Comparison of ENCODE assay signal across 1 cellular context in genomic region chrX:118724352-118724751, GRCh38.
TF ChIP-seq lines count a peak whose summit lies in the region.

No MANE protein-coding gene starts in this region.

TF ChIP-seq in IMR-90, 13 proteins besides CTCF, POLR2A, EP300 and RAD21:
- TF ChIP-seq BHLHE40 (IDR thresholded peaks at IDR 0.05; ENCODE audit: low read depth, low read length) = no peak
- no peak for TF ChIP-seq USF2 (IDR thresholded peaks at IDR 0.05; ENCODE audit: low read depth, low read length)
- TF ChIP-seq CEBPB (IDR thresholded peaks at IDR 0.05; ENCODE audit: low read depth, low read length) = no peak
- TF ChIP-seq CHD1 (IDR thresholded peaks at IDR 0.05; ENCODE audit: low read depth, low read length) = no peak
- TF ChIP-seq MXI1 (IDR thresholded peaks at IDR 0.05; ENCODE audit: borderline replicate concordance, low read depth, low read length) = no peak
- TF ChIP-seq MAZ (IDR thresholded peaks at IDR 0.05; ENCODE audit: borderline replicate concordance, low read depth, low read length) = no peak
- no peak for TF ChIP-seq RCOR1 (IDR thresholded peaks at IDR 0.05; ENCODE audit: insufficient replicate concordance, low read length)
- TF ChIP-seq MAFK (IDR thresholded peaks at IDR 0.05; ENCODE audit: low read depth, low read length) = no peak
